ENCODE assay signal across 9 cellular contexts in genomic region chr15:43184407-43185160, GRCh38. TPM values are rescaled to one million over a fixed set of nuclear protein-coding genes. Genes with fewer than 3 reads are reported as not detected.
DNase-seq lines count a peak whose midpoint lies in the region; ATAC-seq and TF ChIP-seq lines count a peak whose summit lies in the region.
"Had no signal": no experiment of that assay in that cellular context is flagged by ENCODE, and none has a peak within 500 bp of the region (broad histone marks: within the 10 kb centered on the region; RNA-seq: fewer than 3 reads in every experiment).

No MANE protein-coding gene starts in this region.

- peak overlapping the region; percentile 94 to 97 for H3K27ac ChIP-seq in breast epithelium
- H3K27ac ChIP-seq in vagina, result peak overlapping the region; percentile 84

- no peaks in the 10 kb centered on the region for H3K27me3 Mint-ChIP-seq in stimulated activated naive CD8-positive, alpha-beta T cell treated with anti-CD3 and anti-CD28 coated beads, Interleukin-15, Interleukin-2, amounts not matched to agents 100 ng/mL and 50 ng/mL, for 24 hours

- TF ChIP-seq CTCF in breast epithelium (IDR thresholded peaks at IDR 0.05) (no peak), vagina (IDR thresholded peaks at IDR 0.05) (no peak), GM13976 (IDR thresholded peaks at IDR 0.05; ENCODE audit: borderline replicate concordance, control extremely low read depth, extremely low read depth, insufficient read depth, missing control alignments) (no peak)

- no peaks in the 10 kb centered on the region for H3K27me3 ChIP-seq in breast epithelium
- no peaks in the 10 kb centered on the region for H3K27me3 ChIP-seq in mononuclear cell (ENCODE audit: insufficient read depth, low read length)
- H3K27me3 ChIP-seq in vagina, result no peaks in the 10 kb centered on the region

- no peaks in the 10 kb centered on the region for H3K9me3 Mint-ChIP-seq in stimulated activated naive CD8-positive, alpha-beta T cell treated with anti-CD3 and anti-CD28 coated beads, Interleukin-15, Interleukin-2, amounts not matched to agents 100 ng/mL and 50 ng/mL, for 24 hours

- in situ Hi-C loops in GM13976 (cut with MboI; ENCODE audit: low sequenced_read_pairs, unreplicated experiment), result no loop called here

- H3K4me3 ChIP-seq in breast epithelium (peak overlapping the region; percentile 66 to 95 (median 89)), mononuclear cell (ENCODE audit: low read length) (peak overlapping the region; percentile 78), vagina (peak overlapping the region; percentile 76 to 95)

- H3K4me3 Mint-ChIP-seq in stimulated activated naive CD8-positive, alpha-beta T cell treated with anti-CD3 and anti-CD28 coated beads, Interleukin-15, Interleukin-2, amounts not matched to agents 100 ng/mL and 50 ng/mL, for 24 hours, result peak overlapping the region; percentile 97

- H3K9me3 ChIP-seq in breast epithelium, result no peaks in the 10 kb centered on the region
- no peaks in the 10 kb centered on the region for H3K9me3 ChIP-seq in mononuclear cell (ENCODE audit: low read depth, low read length)
- H3K9me3 ChIP-seq in vagina, result no peaks in the 10 kb centered on the region

- DNase-seq in stimulated activated naive CD8-positive, alpha-beta T cell treated with anti-CD3 and anti-CD28 coated beads, Interleukin-15, Interleukin-2, amounts not matched to agents 100 U/mL and 50 U/mL, for 24 hours, result no peak
- DNase-seq in breast epithelium (ENCODE audit: low spot score in 2 of 2) (no peak), vagina (ENCODE audit: extremely low spot score in 2 of 2) (no peak), NCI-H2196 (lab: John Stamatoyannopoulos, UW; ENCODE audit: unreplicated experiment) (no peak), GM13976 (ENCODE audit: low spot score) (no peak)

- H3K4me1 Mint-ChIP-seq in stimulated activated naive CD8-positive, alpha-beta T cell treated with anti-CD3 and anti-CD28 coated beads, Interleukin-15, Interleukin-2, amounts not matched to agents 100 ng/mL and 50 ng/mL, for 24 hours (ENCODE audit: low read depth), result peaks cover 15% of the 10 kb centered on the region

- ATAC-seq in stimulated activated naive CD8-positive, alpha-beta T cell treated with anti-CD3 and anti-CD28 coated beads, Interleukin-15, Interleukin-2, amounts not matched to agents 100 U/mL and 50 U/mL, for 24 hours, result no peak
- ATAC-seq in HG03521 (IDR thresholded peaks at IDR 0.05; ENCODE audit: unreplicated experiment), result no peak

- H3K27ac Mint-ChIP-seq in stimulated activated naive CD8-positive, alpha-beta T cell treated with anti-CD3 and anti-CD28 coated beads, Interleukin-15, Interleukin-2, amounts not matched to agents 100 ng/mL and 50 ng/mL, for 24 hours, result peak overlapping the region; percentile 91

- H3K4me1 ChIP-seq in breast epithelium, result peaks cover 2 to 14% of the 10 kb centered on the region in 2 donors
- peaks cover 26% of the 10 kb centered on the region for H3K4me1 ChIP-seq in mononuclear cell (ENCODE audit: insufficient read depth, low read length)
- H3K4me1 ChIP-seq in vagina, result peaks cover 17% of the 10 kb centered on the region

- no peak for TF ChIP-seq POLR2A in breast epithelium (IDR thresholded peaks at IDR 0.05)
- no peak for TF ChIP-seq POLR2A in vagina (IDR thresholded peaks at IDR 0.05)

- no peaks in the 10 kb centered on the region for H3K36me3 ChIP-seq in breast epithelium
- H3K36me3 ChIP-seq in vagina, result peaks cover 0 to 12% of the 10 kb centered on the region in 2 donors

- intact Hi-C loops in breast epithelium (cut with DNase I; ENCODE audit: low total_unique reads), result no loop called here
- intact Hi-C loops in vagina (cut with DNase I), result no loop called here

- H3K36me3 Mint-ChIP-seq in stimulated activated naive CD8-positive, alpha-beta T cell treated with anti-CD3 and anti-CD28 coated beads, Interleukin-15, Interleukin-2, amounts not matched to agents 100 ng/mL and 50 ng/mL, for 24 hours (ENCODE audit: low read depth), result peaks cover 21% of the 10 kb centered on the region

RNA-seq across cellular contexts. Expression of gene CCNDBP1, which starts 0.6 kb away (rescaled TPM):
- total RNA-seq in breast epithelium, result 100 to 1,000 TPM in 2 of 3 donors, 10 to 100 TPM in 1; 90.1 to 179 (median 106) TPM
- total RNA-seq in mononuclear cell, result 110 TPM
- 43.2 TPM for total RNA-seq in vagina

RNA-seq across cellular contexts. Expression of gene EPB42, which starts 36.2 kb away (rescaled TPM):
- total RNA-seq in breast epithelium, result 1 to 10 TPM in 1 of 3 donors, under 1 TPM in 1, not detected in 1; 0.29 to 1.9 TPM
- 0.10 TPM for total RNA-seq in mononuclear cell
- not detected for total RNA-seq in vagina
- total RNA-seq: M059J had no signal

RNA-seq across cellular contexts. Expression of gene TMEM62, which starts 51.2 kb away (rescaled TPM):
- total RNA-seq in breast epithelium (10 to 100 TPM; 43.2 to 61.6 (median 59.4) TPM), mononuclear cell (28.8 TPM), vagina (86.9 TPM)
